In genomic region chrX:31435592-31435991, GRCh38 we compare ENCODE assay signal across 15 cellular contexts.
DNase-seq lines count a peak whose midpoint lies in the region; ATAC-seq and TF ChIP-seq lines count a peak whose summit lies in the region.
"Had no signal": no experiment of that assay in that cellular context is flagged by ENCODE, and none has a peak within 500 bp of the region (broad histone marks: within the 10 kb centered on the region; RNA-seq: fewer than 3 reads in every experiment).

No MANE protein-coding gene starts in this region.

- no peaks in the 10 kb centered on the region for H3K27me3 ChIP-seq in colonic mucosa
- no peaks in the 10 kb centered on the region for H3K27me3 ChIP-seq in left lung
- no peaks in the 10 kb centered on the region for H3K27me3 ChIP-seq in uterus
- H3K27me3 ChIP-seq: suprapubic skin had no signal

- no peak for TF ChIP-seq POLR2A in uterus (IDR thresholded peaks at IDR 0.05)

- H3K4me1 ChIP-seq in colonic mucosa (no peaks in the 10 kb centered on the region), left lung (no peaks in the 10 kb centered on the region), uterus (no peaks in the 10 kb centered on the region)
- H3K4me1 ChIP-seq: suprapubic skin had no signal

- no peak for ATAC-seq in left lung
- ATAC-seq in GM21786 (IDR thresholded peaks at IDR 0.05; ENCODE audit: unreplicated experiment): no peak
- ATAC-seq: CD8-positive, alpha-beta T cell; PC-3; T-helper 17 cell had no signal

- H3K9ac ChIP-seq in colonic mucosa (ENCODE audit: low read depth in 2 of 2, low read length in 2 of 2): no peak overlapping the region

- H3K4me3 ChIP-seq in colonic mucosa (no peak overlapping the region), left lung (no peak overlapping the region), uterus (no peak overlapping the region)
- H3K4me3 ChIP-seq: coronary artery, lung, suprapubic skin had no signal

- H3K9me3 ChIP-seq in colonic mucosa: no peaks in the 10 kb centered on the region
- H3K9me3 ChIP-seq in left lung: no peaks in the 10 kb centered on the region
- no peaks in the 10 kb centered on the region for H3K9me3 ChIP-seq in uterus
- H3K9me3 ChIP-seq: suprapubic skin had no signal

- peak; percentile 69 for DNase-seq in NCI-H69 (lab: John Stamatoyannopoulos, UW)
- DNase-seq in colonic mucosa: peak; percentile 65
- peak; percentile 93 for DNase-seq in islet precursor cell
- peak; percentile 86 for DNase-seq in smooth muscle cell of the brain vasculature (ENCODE audit: low read depth, low spot score)
- no peak for DNase-seq in left lung
- DNase-seq in uterus: no peak
- DNase-seq: activated effector memory CD4-positive, alpha-beta T cell treated with Interleukin-2 at 50 U/mL for 16 hours; CD8-positive, alpha-beta T cell; NCI-H2171; PC-3; T-helper 17 cell had no signal

- TF ChIP-seq CTCF in colonic mucosa (IDR thresholded peaks at IDR 0.05): no peak
- TF ChIP-seq CTCF in left lung (IDR thresholded peaks at IDR 0.05): no peak
- no peak for TF ChIP-seq CTCF in uterus (IDR thresholded peaks at IDR 0.05)

- H3K27ac ChIP-seq in colonic mucosa (no peak overlapping the region), left lung (no peak overlapping the region), uterus (no peak overlapping the region)
- H3K27ac ChIP-seq: coronary artery, suprapubic skin had no signal

- intact Hi-C loops in colonic mucosa (cut with DNase I) (no loop called here), left lung (cut with DNase I) (no loop called here), uterus (cut with DNase I; ENCODE audit: low total_unique reads) (no loop called here)

- H3K36me3 ChIP-seq in colonic mucosa: no peaks in the 10 kb centered on the region
- H3K36me3 ChIP-seq in left lung: no peaks in the 10 kb centered on the region
- H3K36me3 ChIP-seq in uterus: no peaks in the 10 kb centered on the region
- H3K36me3 ChIP-seq: suprapubic skin had no signal

Comparison
In these comparisons a context has a peak if more than half of its experiments do, and no peak if none do; other contexts are left out.
1. DNase-seq: peak in NCI-H69 (single experiment), colonic mucosa (single experiment), islet precursor cell (single experiment) and smooth muscle cell of the brain vasculature (single experiment); none in left lung (0 of 2) and uterus (0 of 2).